In the genomic region with DNA sequence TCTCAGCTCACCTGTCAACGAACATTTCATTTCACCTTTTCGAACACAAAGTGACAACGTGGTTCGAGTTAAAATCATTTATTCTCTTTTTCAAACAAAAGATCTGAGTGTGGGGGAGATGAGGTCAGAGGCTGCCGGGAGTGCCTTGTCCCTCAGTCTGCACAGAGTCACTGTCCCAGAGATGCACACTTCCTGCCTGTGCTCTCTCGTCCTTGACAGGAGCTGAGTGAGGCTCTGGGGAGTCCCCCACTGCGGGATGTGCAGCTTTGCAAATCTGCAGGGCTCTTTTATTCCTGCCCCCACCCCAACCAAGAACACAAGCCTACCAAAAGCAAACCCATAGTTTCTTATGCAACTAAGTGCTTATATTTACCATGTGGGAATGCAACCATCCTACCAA, we compare ENCODE assay signal across 12 cellular contexts.
A peak's percentile ranks its signal among the peaks of the same experiment; 100 is the strongest.
DNase-seq lines count a peak whose midpoint lies in the region; ATAC-seq lines count a peak whose summit lies in the region.
"Had no signal": no experiment of that assay in that cellular context is flagged by ENCODE, and none has a peak within 500 bp of the region (broad histone marks: within the 10 kb centered on the region; RNA-seq: fewer than 3 reads in every experiment).

No MANE protein-coding gene starts in this region.

- no peaks in the 10 kb centered on the region for H3K4me1 ChIP-seq in CD4-positive, alpha-beta memory T cell (ENCODE audit: insufficient read depth, low read length)
- H3K4me1 ChIP-seq: sigmoid colon had no signal

- no peak overlapping the region for H3K27ac ChIP-seq in caudate nucleus (ENCODE audit: low read depth, low read length)
- no peak overlapping the region for H3K27ac ChIP-seq in CD4-positive, alpha-beta memory T cell (ENCODE audit: low read depth, low read length)
- H3K27ac ChIP-seq: sigmoid colon had no signal

- intact Hi-C loops in CD4-positive, alpha-beta memory T cell (cut with micrococcal nuclease) = no loop called here

- ATAC-seq in GM19025 (IDR thresholded peaks at IDR 0.05; ENCODE audit: low read depth, unreplicated experiment) = peak; percentile 95
- peak; percentile 100 for ATAC-seq in GM21825 (IDR thresholded peaks at IDR 0.05; ENCODE audit: unreplicated experiment)
- peak; percentile 82 for ATAC-seq in HG03280 (IDR thresholded peaks at IDR 0.05; ENCODE audit: unreplicated experiment)

- DNase-seq in retina (peak; percentile 34), caudate nucleus (lab: John Stamatoyannopoulos, UW) (no peak)
- no peak for DNase-seq in activated CD4-positive, alpha-beta T cell treated with anti-CD3 and anti-CD28 coated beads for 4 hours
- no peak for DNase-seq in CD4-positive, alpha-beta memory T cell
- DNase-seq in stimulated activated CD4-positive, alpha-beta T cell treated with anti-CD3 and anti-CD28 coated beads, Interleukin-4, amount 100 ng/mL, for 4 hours = no peak
- DNase-seq: mesenchymal stem cell, NCI-H1105, sigmoid colon had no signal

- H3K9me3 Mint-ChIP-seq in CD4-positive, alpha-beta memory T cell = peaks cover 0 to 13% (median 4%) of the 10 kb centered on the region in 8 donors

- H3K4me3 Mint-ChIP-seq in CD4-positive, alpha-beta memory T cell = no peak overlapping the region
- H3K4me3 Mint-ChIP-seq: dendritic cell treated with granulocyte-macrophage colony-stimulating factor and Interleukin-4, amounts not matched to agents 40 ng/mL and 50 ng/mL, for 4 days had no signal

- H3K27me3 Mint-ChIP-seq in CD4-positive, alpha-beta memory T cell = peaks cover 0 to 2% of the 10 kb centered on the region in 2 donors
- H3K27me3 Mint-ChIP-seq: dendritic cell treated with granulocyte-macrophage colony-stimulating factor and Interleukin-4, amounts not matched to agents 40 ng/mL and 50 ng/mL, for 4 days had no signal

- no peak overlapping the region for H3K4me3 ChIP-seq in CD4-positive, alpha-beta memory T cell (ENCODE audit: low read length in 2 of 2)
- H3K4me3 ChIP-seq: sigmoid colon had no signal

- no peaks in the 10 kb centered on the region for H3K4me1 Mint-ChIP-seq in CD4-positive, alpha-beta memory T cell

- no peaks in the 10 kb centered on the region for H3K9me3 ChIP-seq in CD4-positive, alpha-beta memory T cell (ENCODE audit: control insufficient read depth in 1 of 2, low read length in 2 of 2)
- H3K9me3 ChIP-seq: sigmoid colon had no signal

- no peak overlapping the region for H3K27ac Mint-ChIP-seq in CD4-positive, alpha-beta memory T cell
- H3K27ac Mint-ChIP-seq: dendritic cell treated with granulocyte-macrophage colony-stimulating factor and Interleukin-4, amounts not matched to agents 40 ng/mL and 50 ng/mL, for 4 days had no signal

- POLR2A ChIA-PET in CD4-positive, alpha-beta memory T cell (lab: Charles Lee; ENCODE audit: partially characterized antibody) = no interaction called here

- CTCF ChIA-PET in CD4-positive, alpha-beta memory T cell (lab: Charles Lee; ENCODE audit: partially characterized antibody) = no interaction called here

- no peaks in the 10 kb centered on the region for H3K36me3 Mint-ChIP-seq in CD4-positive, alpha-beta memory T cell

- H3K36me3 ChIP-seq in CD4-positive, alpha-beta memory T cell (ENCODE audit: insufficient read depth, low read length) = no peaks in the 10 kb centered on the region
- H3K36me3 ChIP-seq: sigmoid colon had no signal

- H3K27me3 ChIP-seq in CD4-positive, alpha-beta memory T cell (ENCODE audit: insufficient read depth, low read length) = no peaks in the 10 kb centered on the region
- H3K27me3 ChIP-seq: sigmoid colon had no signal
